Comparison of ENCODE assay signal across 1 cellular context in genomic region chr3:94062513-94063404, GRCh38.
A peak's percentile ranks its signal among the peaks of the same experiment; 100 is the strongest.
TF ChIP-seq lines count a peak whose summit lies in the region.

DHFR2 (minus strand) TSS chr3:94062916; CDS start chr3:94061511, 1,405 bp downstream.
NSUN3 (plus strand) TSS chr3:94063061; CDS start chr3:94063127, 66 bp downstream.

TF ChIP-seq in HEK293, 187 proteins besides CTCF, POLR2A, EP300 and RAD21 (continued from another document):
- TF ChIP-seq PRDM10 (tag by site-specific recombination; IDR thresholded peaks at IDR 0.05) (peak; percentile 86), ZNF518A (tag by site-specific recombination; conservative IDR thresholded peaks at IDR 0.05; ENCODE audit: low read depth) (peak; percentile 67), ZEB2 (tag by site-specific recombination; IDR thresholded peaks at IDR 0.05) (peak; percentile 43), KLF10 (tag by site-specific recombination; IDR thresholded peaks at IDR 0.05) (no peak), ZNF426 (tag by site-specific recombination; IDR thresholded peaks at IDR 0.05) (no peak), EGR2 (tag by site-specific recombination; IDR thresholded peaks at IDR 0.05; ENCODE audit: low read depth) (peak; percentile 66), ZNF501 (tag by site-specific recombination; IDR thresholded peaks at IDR 0.05) (0 out of 2 replicates have a peak, but pooled peaks have one; percentile 17), SP2 (tag by site-specific recombination; IDR thresholded peaks at IDR 0.05) (peak; percentile 90), ELK4 (IDR thresholded peaks at IDR 0.05; ENCODE audit: borderline replicate concordance, low read depth, low read length) (0 out of 2 replicates have a peak, but pooled peaks have one; percentile 58), SP3 (tag by site-specific recombination; IDR thresholded peaks at IDR 0.05) (peak; percentile 20; the same call in 1 of the 2 replicates), ZBTB17 (tag by site-specific recombination; IDR thresholded peaks at IDR 0.05) (0 out of 2 replicates have a peak, but pooled peaks have one; percentile 37), ZNF2 (tag by site-specific recombination; IDR thresholded peaks at IDR 0.05) (peak; percentile 12; the same call in 1 of the 2 replicates), ZNF677 (tag by site-specific recombination; IDR thresholded peaks at IDR 0.05) (no peak), ZNF121 (tag by site-specific recombination; IDR thresholded peaks at IDR 0.05) (0 out of 2 replicates have a peak, but pooled peaks have one; percentile 33), KLF17 (tag by site-specific recombination; IDR thresholded peaks at IDR 0.05) (no peak), ZNF221 (tag by site-specific recombination; IDR thresholded peaks at IDR 0.05; ENCODE audit: borderline replicate concordance) (no peak), MEIS1 (CRISPR knock-in tag; IDR thresholded peaks at IDR 0.05; ENCODE audit: borderline replicate concordance) (no peak), ZNF132 (tag by site-specific recombination; IDR thresholded peaks at IDR 0.05; ENCODE audit: borderline replicate concordance) (no peak), ZBTB1 (tag by site-specific recombination; IDR thresholded peaks at IDR 0.05) (no peak), INSM2 (tag by site-specific recombination; IDR thresholded peaks at IDR 0.05) (0 out of 2 replicates have a peak, but pooled peaks have one; percentile 25), ZBTB20 (tag by site-specific recombination; IDR thresholded peaks at IDR 0.05) (peak; percentile 81), ZNF362 (tag by site-specific recombination; IDR thresholded peaks at IDR 0.05) (peak; percentile 79), ZSCAN16 (tag by site-specific recombination; IDR thresholded peaks at IDR 0.05) (no peak), OVOL3 (tag by site-specific recombination; IDR thresholded peaks at IDR 0.05) (peak; percentile 39; the same call in 1 of the 2 replicates), ZFHX2 (tag by site-specific recombination; conservative IDR thresholded peaks at IDR 0.05) (peak; percentile 81), ZNF571 (tag by site-specific recombination; IDR thresholded peaks at IDR 0.05) (no peak)
